In the genomic region with DNA sequence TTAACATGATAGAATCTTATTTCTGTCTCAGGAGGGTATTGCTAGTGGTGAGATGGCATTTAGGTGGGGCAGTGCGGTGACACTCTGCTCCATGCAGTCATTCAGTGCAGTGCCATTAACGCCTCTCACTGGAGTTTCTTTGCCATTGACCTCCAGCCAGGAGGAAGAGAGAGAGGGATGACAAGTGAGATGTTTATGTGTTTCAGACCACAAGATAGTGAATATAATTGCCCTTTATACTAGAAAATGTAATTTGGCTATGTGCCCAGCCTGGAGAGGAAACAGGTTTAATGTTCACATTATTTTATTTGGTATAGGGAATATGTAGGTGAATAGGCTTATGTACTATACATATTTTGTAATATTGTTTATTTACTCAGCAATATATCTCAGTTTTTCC, we compare ENCODE assay signal across 16 cellular contexts.
A peak's percentile ranks its signal among the peaks of the same experiment; 100 is the strongest.
DNase-seq lines count a peak whose midpoint lies in the region; ATAC-seq and TF ChIP-seq lines count a peak whose summit lies in the region.
"Had no signal": no experiment of that assay in that cellular context is flagged by ENCODE, and none has a peak within 500 bp of the region (broad histone marks: within the 10 kb centered on the region; RNA-seq: fewer than 3 reads in every experiment).

No MANE protein-coding gene starts in this region.

- no peak for TF ChIP-seq POLR2A in tibial nerve (IDR thresholded peaks at IDR 0.05)

- DNase-seq in NCI-H345 (lab: John Stamatoyannopoulos, UW), result peak; percentile 27
- no peak for DNase-seq in NCI-H345 treated with DMSO at 0.1 percent for 48 hours (lab: John Stamatoyannopoulos, UW; ENCODE audit: unreplicated experiment)
- DNase-seq in NCI-H1105 (lab: John Stamatoyannopoulos, UW), result peak; percentile 83
- peak; percentile 88 for DNase-seq in NCI-H748 (lab: John Stamatoyannopoulos, UW; ENCODE audit: unreplicated experiment)
- peak; percentile 8 for DNase-seq in foreskin melanocyte
- no peak for DNase-seq in tibial nerve (ENCODE audit: low spot score in 2 of 2)
- no peak for DNase-seq in T-helper 2 cell
- DNase-seq: H7, KG1, NCI-H1092 treated with DMSO at 0.1 percent for 48 hours, NCI-H2171, NCI-H510A, SK-N-SH had no signal

- WGBS in tibial nerve, 2 donors, result 60 to 71% methylated on average over 2 of the region's 2 CpGs

- H3K9me3 ChIP-seq in tibial nerve, result no peaks in the 10 kb centered on the region
- H3K9me3 ChIP-seq: SK-N-SH had no signal

- H3K27ac ChIP-seq in tibial nerve, result no peak overlapping the region
- H3K27ac ChIP-seq: HL-60, RWPE1 had no signal

- TF ChIP-seq CTCF in tibial nerve (IDR thresholded peaks at IDR 0.05), result no peak

- no peaks in the 10 kb centered on the region for H3K27me3 ChIP-seq in tibial nerve

- no peak for ATAC-seq in HG02678 (IDR thresholded peaks at IDR 0.05; ENCODE audit: unreplicated experiment)

- H3K36me3 ChIP-seq in tibial nerve, result no peaks in the 10 kb centered on the region

- no peak overlapping the region for H3K4me3 ChIP-seq in tibial nerve

- no peaks in the 10 kb centered on the region for H3K4me1 ChIP-seq in tibial nerve

- TF ChIP-seq EP300 in tibial nerve (IDR thresholded peaks at IDR 0.05), result no peak

Comparison
In these comparisons a context has a peak if more than half of its experiments do, and no peak if none do; other contexts are left out.
1. DNase-seq: peak in NCI-H345 (single experiment), NCI-H1105 (single experiment), NCI-H748 (single experiment) and foreskin melanocyte (single experiment); none in NCI-H345 treated with DMSO at 0.1 percent for 48 hours (single experiment), tibial nerve (0 of 2) and T-helper 2 cell (0 of 5).